13 cellular contexts compared by ENCODE assay signal in the genomic region with DNA sequence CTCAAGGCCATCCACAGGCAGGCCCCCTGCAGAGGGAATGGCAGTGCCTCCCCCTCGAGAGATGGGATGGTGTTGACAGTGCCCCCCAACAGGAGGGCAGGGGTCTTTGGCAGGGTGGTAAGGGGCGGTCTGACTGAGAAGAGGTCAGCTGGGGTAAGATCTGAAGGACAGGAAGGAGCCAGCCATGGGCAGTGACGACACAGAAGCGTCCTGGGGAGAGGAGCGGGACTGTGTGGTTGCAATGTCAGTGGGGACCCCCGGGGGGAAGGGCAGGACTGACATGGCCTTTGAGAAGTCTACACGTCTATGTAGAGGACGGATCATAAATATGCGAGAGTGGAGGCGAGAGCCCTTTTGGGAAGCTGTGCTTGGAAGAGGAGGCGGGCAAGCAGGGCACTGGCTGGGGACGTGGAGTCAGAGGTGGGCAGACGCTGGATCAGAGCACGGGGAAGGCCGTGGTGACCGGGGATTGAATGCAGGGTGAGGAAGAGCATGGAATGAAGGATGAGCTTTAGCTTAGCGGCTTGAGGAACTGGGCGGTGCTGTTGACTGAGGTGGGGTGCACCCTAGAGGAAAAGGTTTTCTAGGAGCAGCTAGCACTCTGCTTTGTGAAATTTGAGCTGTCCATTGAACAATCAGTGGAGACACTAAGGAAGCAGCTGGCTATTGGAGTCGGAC.
"Had no signal": no experiment of that assay in that cellular context is flagged by ENCODE, and none has a peak within 500 bp of the region (broad histone marks: within the 10 kb centered on the region; RNA-seq: fewer than 3 reads in every experiment).

No MANE protein-coding gene starts in this region.

- DNase-seq: activated CD8-positive, alpha-beta memory T cell treated with anti-CD3 and anti-CD28 coated beads for 24 hours; activated naive CD4-positive, alpha-beta T cell treated with anti-CD3 and anti-CD28 coated beads for 36 hours; brain microvascular endothelial cell; kidney; nucleus accumbens; right lobe of liver; substantia nigra; T-cell; T1000; transverse colon had no signal

- ATAC-seq: T-cell had no signal

- H3K36me3 Mint-ChIP-seq: stimulated activated effector memory CD8-positive, alpha-beta T cell treated with anti-CD3 and anti-CD28 coated beads, Interleukin-12 subunit alpha, Interleukin-12 subunit beta, amount 100 ng/mL, for 72 hours had no signal

- H3K4me3 Mint-ChIP-seq: activated naive CD4-positive, alpha-beta T cell treated with anti-CD3 and anti-CD28 coated beads for 36 hours; stimulated activated effector memory CD8-positive, alpha-beta T cell treated with anti-CD3 and anti-CD28 coated beads, Interleukin-12 subunit alpha, Interleukin-12 subunit beta, amount 100 ng/mL, for 72 hours; T-cell had no signal

- H3K27me3 ChIP-seq: brain microvascular endothelial cell, right lobe of liver, transverse colon had no signal

- H3K27me3 Mint-ChIP-seq: T-cell had no signal

- H3K27ac Mint-ChIP-seq: activated naive CD4-positive, alpha-beta T cell treated with anti-CD3 and anti-CD28 coated beads for 36 hours; stimulated activated effector memory CD8-positive, alpha-beta T cell treated with anti-CD3 and anti-CD28 coated beads, Interleukin-12 subunit alpha, Interleukin-12 subunit beta, amount 100 ng/mL, for 72 hours; T-cell had no signal

- H3K27ac ChIP-seq: brain microvascular endothelial cell, prostate gland, right lobe of liver, transverse colon, VCaP had no signal

- H3K4me1 ChIP-seq: prostate gland, right lobe of liver, transverse colon had no signal

- H3K9me3 Mint-ChIP-seq: activated naive CD4-positive, alpha-beta T cell treated with anti-CD3 and anti-CD28 coated beads for 36 hours; stimulated activated effector memory CD8-positive, alpha-beta T cell treated with anti-CD3 and anti-CD28 coated beads, Interleukin-12 subunit alpha, Interleukin-12 subunit beta, amount 100 ng/mL, for 72 hours; T-cell had no signal

- H3K9me3 ChIP-seq: prostate gland, right lobe of liver, transverse colon had no signal

- FAIRE-seq: kidney had no signal

- H3K4me3 ChIP-seq: prostate gland, right lobe of liver, transverse colon had no signal

- H3K36me3 ChIP-seq: brain microvascular endothelial cell, prostate gland, right lobe of liver, transverse colon had no signal

- H3K4me1 Mint-ChIP-seq: T-cell had no signal
